ENCODE assay signal across 13 cellular contexts in genomic region chr6:52297433-52297832, GRCh38. TPM values are rescaled to one million over a fixed set of nuclear protein-coding genes. Genes with fewer than 3 reads are reported as not detected.
DNase-seq lines count a peak whose midpoint lies in the region; ATAC-seq and TF ChIP-seq lines count a peak whose summit lies in the region.
"Had no signal": no experiment of that assay in that cellular context is flagged by ENCODE, and none has a peak within 500 bp of the region (broad histone marks: within the 10 kb centered on the region; RNA-seq: fewer than 3 reads in every experiment).

No MANE protein-coding gene starts in this region.

- H3K79me2 ChIP-seq in PC-9 (ENCODE audit: low read depth): no peaks in the 10 kb centered on the region

- H3K9me2 ChIP-seq in PC-9 (ENCODE audit: insufficient read depth): no peaks in the 10 kb centered on the region

- H3K27me3 ChIP-seq in Caco-2 (replicated peaks; ENCODE audit: control insufficient read depth, insufficient read depth, low read length) (no peaks in the 10 kb centered on the region), PC-9 (ENCODE audit: insufficient read depth, low read depth) (no peaks in the 10 kb centered on the region), esophagus squamous epithelium (no peaks in the 10 kb centered on the region)
- H3K27me3 ChIP-seq: ascending aorta had no signal

- WGBS in esophagus squamous epithelium, 2 donors: 75 to 82% methylated on average over 3 of the region's 3 CpGs

- no peak for TF ChIP-seq POLR2A in esophagus squamous epithelium (IDR thresholded peaks at IDR 0.05)

- H3K4me1 Mint-ChIP-seq in Caco-2 (ENCODE audit: low read depth, unreplicated experiment): peaks cover 15% of the 10 kb centered on the region
- peaks cover 40% of the 10 kb centered on the region for H3K4me1 Mint-ChIP-seq in activated T-helper 1 cell treated with anti-CD3 and anti-CD28 coated beads, Interleukin-12 subunit alpha, Interleukin-12 subunit beta, Interleukin-2, Interleukin-4 antibody, amounts not matched to agents 30 ng/mL and 10 ng/mL and 1 ng/mL, durations not matched to agents 14 hours and 24 hours and 36 hours (ENCODE audit: low read depth)
- H3K4me1 Mint-ChIP-seq: neural crest cell had no signal

- no peaks in the 10 kb centered on the region for H3F3A ChIP-seq in PC-9 (ENCODE audit: insufficient read depth, low read depth)

- no peak overlapping the region for H3K4me3 ChIP-seq in Caco-2 (ENCODE audit: low read depth, low read length)
- no peak overlapping the region for H3K4me3 ChIP-seq in PC-9
- no peak overlapping the region for H3K4me3 ChIP-seq in esophagus squamous epithelium
- H3K4me3 ChIP-seq: ascending aorta had no signal

- H3K36me3 ChIP-seq in Caco-2 (ENCODE audit: control insufficient read depth, insufficient read depth, low read length): no peaks in the 10 kb centered on the region
- no peaks in the 10 kb centered on the region for H3K36me3 ChIP-seq in PC-9 (ENCODE audit: low read depth)
- no peaks in the 10 kb centered on the region for H3K36me3 ChIP-seq in esophagus squamous epithelium
- H3K36me3 ChIP-seq: ascending aorta had no signal

- H2AFZ ChIP-seq in PC-9: no peak overlapping the region

- peaks cover 6% of the 10 kb centered on the region for H3K36me3 Mint-ChIP-seq in Caco-2 (ENCODE audit: insufficient read depth, unreplicated experiment)
- peaks cover 10% of the 10 kb centered on the region for H3K36me3 Mint-ChIP-seq in activated T-helper 1 cell treated with anti-CD3 and anti-CD28 coated beads, Interleukin-12 subunit alpha, Interleukin-12 subunit beta, Interleukin-2, Interleukin-4 antibody, amounts not matched to agents 30 ng/mL and 10 ng/mL and 1 ng/mL, durations not matched to agents 14 hours and 24 hours and 36 hours (ENCODE audit: low read depth)

- no peaks in the 10 kb centered on the region for H3K9me3 Mint-ChIP-seq in Caco-2 (ENCODE audit: unreplicated experiment)
- H3K9me3 Mint-ChIP-seq in activated T-helper 1 cell treated with anti-CD3 and anti-CD28 coated beads, Interleukin-12 subunit alpha, Interleukin-12 subunit beta, Interleukin-2, Interleukin-4 antibody, amounts not matched to agents 30 ng/mL and 10 ng/mL and 1 ng/mL, durations not matched to agents 14 hours and 24 hours and 36 hours: peaks cover 4% of the 10 kb centered on the region
- H3K9me3 Mint-ChIP-seq: immature natural killer cell had no signal

- H3K4me3 Mint-ChIP-seq in Caco-2 (ENCODE audit: unreplicated experiment): no peak overlapping the region
- peak overlapping the region; percentile 23 for H3K4me3 Mint-ChIP-seq in activated T-helper 1 cell treated with anti-CD3 and anti-CD28 coated beads, Interleukin-12 subunit alpha, Interleukin-12 subunit beta, Interleukin-2, Interleukin-4 antibody, amounts not matched to agents 30 ng/mL and 10 ng/mL and 1 ng/mL, durations not matched to agents 14 hours and 24 hours and 36 hours
- H3K4me3 Mint-ChIP-seq: neural crest cell had no signal

- DNase-seq in Caco-2 (no peak), PC-9 (no peak), amygdala (lab: John Stamatoyannopoulos, UW) (no peak), SHP77 (lab: John Stamatoyannopoulos, UW) (no peak), esophagus squamous epithelium (lab: John Stamatoyannopoulos, UW) (no peak)
- no peak for DNase-seq in activated T-helper 1 cell treated with anti-CD3 and anti-CD28 coated beads, Interleukin-12 subunit alpha, Interleukin-12 subunit beta, Interleukin-2, Interleukin-4 antibody, amounts not matched to agents 30 ng/mL and 10 ng/mL and 1 ng/mL, durations not matched to agents 14 hours and 24 hours and 36 hours (ENCODE audit: low spot score)
- DNase-seq: NCI-H1105 had no signal

- TF ChIP-seq CTCF in Caco-2 (IDR thresholded peaks at IDR 0.05; ENCODE audit: insufficient read depth in 1 of 2, low read depth in 1 of 2, low read length in 1 of 2, severe bottlenecking in 1 of 2, unreplicated experiment in 1 of 2): no peak
- no peak for TF ChIP-seq CTCF in PC-9 (conservative IDR thresholded peaks at IDR 0.05)
- no peak for TF ChIP-seq CTCF in esophagus squamous epithelium (IDR thresholded peaks at IDR 0.05)

- H3K27me3 Mint-ChIP-seq in Caco-2 (ENCODE audit: insufficient read depth, unreplicated experiment): no peaks in the 10 kb centered on the region
- no peaks in the 10 kb centered on the region for H3K27me3 Mint-ChIP-seq in activated T-helper 1 cell treated with anti-CD3 and anti-CD28 coated beads, Interleukin-12 subunit alpha, Interleukin-12 subunit beta, Interleukin-2, Interleukin-4 antibody, amounts not matched to agents 30 ng/mL and 10 ng/mL and 1 ng/mL, durations not matched to agents 14 hours and 24 hours and 36 hours (ENCODE audit: insufficient read depth)

- no peaks in the 10 kb centered on the region for H4K20me1 ChIP-seq in PC-9 (ENCODE audit: insufficient read depth)

- H3K9me3 ChIP-seq in Caco-2 (no peaks in the 10 kb centered on the region), PC-9 (ENCODE audit: insufficient read depth, low read depth) (no peaks in the 10 kb centered on the region), esophagus squamous epithelium (no peaks in the 10 kb centered on the region)
- H3K9me3 ChIP-seq: ascending aorta had no signal

- intact Hi-C loops in Caco-2 (cut with micrococcal nuclease; ENCODE audit: unreplicated experiment): loop anchor here (1.0 kb wide), 1 partner anchor 10 kb away; no protein-coding TSS in a partner anchor
- intact Hi-C loops in activated T-helper 1 cell treated with anti-CD3 and anti-CD28 coated beads, Interleukin-12 subunit alpha, Interleukin-12 subunit beta, Interleukin-2, Interleukin-4 antibody, amounts not matched to agents 30 ng/mL and 10 ng/mL and 1 ng/mL, durations not matched to agents 14 hours and 24 hours and 36 hours (cut with micrococcal nuclease): loop anchor here (2.0 kb wide), 2 partner anchors 71 to 101 kb away; no protein-coding TSS in a partner anchor
- intact Hi-C loops in PC-9 (cut with micrococcal nuclease; ENCODE audit: unreplicated experiment): no loop called here
- intact Hi-C loops in esophagus squamous epithelium (cut with DNase I): no loop called here

- CTCF ChIA-PET in Caco-2 (lab: Charles Lee) (no interaction called here), PC-9 (lab: Charles Lee) (no interaction called here)

- no peak overlapping the region for H3K4me2 ChIP-seq in PC-9

- BruUV-seq in Caco-2 (replicated peaks; lab: Mats Ljungman, UMichigan): no TSS peak
- BruUV-seq in PC-9 (replicated peaks; lab: Mats Ljungman, UMichigan): no TSS peak

- ATAC-seq in GM18867 (IDR thresholded peaks at IDR 0.05; ENCODE audit: unreplicated experiment): peak; percentile 30
- peak; percentile 28 for ATAC-seq in HG03108 (IDR thresholded peaks at IDR 0.05; ENCODE audit: unreplicated experiment)

- H3K4me1 ChIP-seq in Caco-2 (no peaks in the 10 kb centered on the region), PC-9 (replicated peaks; ENCODE audit: insufficient read depth) (no peaks in the 10 kb centered on the region), esophagus squamous epithelium (peaks cover 0 to 8% (median 0%) of the 10 kb centered on the region in 3 donors)
- H3K4me1 ChIP-seq: ascending aorta had no signal

- H3K27ac ChIP-seq in PC-9 (no peak overlapping the region), esophagus squamous epithelium (no peak overlapping the region)
- H3K27ac ChIP-seq: ascending aorta had no signal

- POLR2A ChIA-PET in Caco-2 (lab: Charles Lee): no interaction called here
- POLR2A ChIA-PET in PC-9 (lab: Charles Lee; ENCODE audit: unreplicated experiment): no interaction called here

- peak overlapping the region; percentile 11 for H3K27ac Mint-ChIP-seq in Caco-2 (ENCODE audit: unreplicated experiment)
- H3K27ac Mint-ChIP-seq in activated T-helper 1 cell treated with anti-CD3 and anti-CD28 coated beads, Interleukin-12 subunit alpha, Interleukin-12 subunit beta, Interleukin-2, Interleukin-4 antibody, amounts not matched to agents 30 ng/mL and 10 ng/mL and 1 ng/mL, durations not matched to agents 14 hours and 24 hours and 36 hours: peak overlapping the region; percentile 53

RNA-seq across cellular contexts. Expression of gene MCM3, which starts 12.9 kb away (rescaled TPM):
- total RNA-seq in Caco-2 (2022) (151 and 152 TPM in 2 replicates), PC-9 (2021) (90.9 and 111 TPM in 2 replicates), esophagus squamous epithelium (10 to 100 TPM; 37.5 to 70.3 (median 47.7) TPM)
- 212 and 214 TPM in 2 replicates for total RNA-seq in activated T-helper 1 cell treated with anti-CD3 and anti-CD28 coated beads, Interleukin-12 subunit alpha, Interleukin-12 subunit beta, Interleukin-2, Interleukin-4 antibody, amounts not matched to agents 30 ng/mL and 10 ng/mL and 1 ng/mL, durations not matched to agents 14 hours and 24 hours and 36 hours

RNA-seq across cellular contexts. Expression of gene IL17F, which starts 53.1 kb away (rescaled TPM):
- total RNA-seq in Caco-2 (2022) (not detected in 2 replicates), PC-9 (2021) (not detected in 2 replicates), esophagus squamous epithelium (1 to 10 TPM in 1 of 4 donors, not detected in 3; 1.4 TPM)
- 0.27 TPM in 1 of 2 replicates, not detected in the other for total RNA-seq in activated T-helper 1 cell treated with anti-CD3 and anti-CD28 coated beads, Interleukin-12 subunit alpha, Interleukin-12 subunit beta, Interleukin-2, Interleukin-4 antibody, amounts not matched to agents 30 ng/mL and 10 ng/mL and 1 ng/mL, durations not matched to agents 14 hours and 24 hours and 36 hours
- total RNA-seq: ascending aorta, neural crest cell, ureter had no signal

Comparison
In these comparisons a context has a peak if more than half of its experiments do, and no peak if none do; other contexts are left out.
1. intact Hi-C loops: an anchor here in Caco-2 (1.0 kb wide) and activated T-helper 1 cell treated with anti-CD3 and anti-CD28 coated beads, Interleukin-12 subunit alpha, Interleukin-12 subunit beta, Interleukin-2, Interleukin-4 antibody, amounts not matched to agents 30 ng/mL and 10 ng/mL and 1 ng/mL, durations not matched to agents 14 hours and 24 hours and 36 hours (2.0 kb wide); none called in PC-9 and esophagus squamous epithelium.